In the genomic region with DNA sequence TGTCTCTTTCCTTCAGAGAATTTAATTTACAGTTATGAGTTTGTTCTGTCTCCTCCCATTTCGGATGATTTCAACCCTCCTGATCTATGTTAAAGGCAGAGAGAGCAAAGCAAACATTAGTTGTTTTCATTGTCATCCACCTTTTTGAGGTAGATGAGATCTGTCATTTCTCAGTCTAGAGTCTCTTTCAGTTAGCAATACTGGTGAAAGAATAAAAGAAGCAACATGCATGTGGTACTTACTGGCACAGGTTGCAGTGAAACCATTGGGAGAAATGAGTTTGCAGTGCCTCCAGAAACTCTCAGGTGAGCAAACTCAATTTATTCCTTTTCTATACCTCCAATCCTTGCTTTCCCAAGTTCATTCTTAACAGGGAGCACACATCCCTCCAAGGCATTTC, we compare ENCODE assay signal across 23 cellular contexts.
"Had no signal": no experiment of that assay in that cellular context is flagged by ENCODE, and none has a peak within 500 bp of the region (broad histone marks: within the 10 kb centered on the region; RNA-seq: fewer than 3 reads in every experiment).

No MANE protein-coding gene starts in this region.

- ATAC-seq: Right ventricle myocardium inferior had no signal

- H3K4me1 ChIP-seq: Peyer's patch had no signal

- H3K4me3 ChIP-seq: MG63, PC-9, Peyer's patch, SJCRH30 had no signal

- DNase-seq: IMR-90; Karpas-422; KG1; MG63; NCI-H1092; NCI-H1105 treated with DMSO at 0.1 percent for 48 hours; NCI-H1436; NCI-H187; NCI-H2029; NCI-H2081 treated with DMSO at 0.1 percent for 48 hours; NCI-H2227 treated with DMSO at 0.1 percent for 48 hours; NCI-H524; NCI-H526 treated with DMSO at 0.1 percent for 48 hours; NCI-H748 treated with DMSO at 0.1 percent for 48 hours; NK-92 treated with Interleukin-12 subunit alpha and Interleukin-12 subunit beta, amount 100 ng/mL, for 24 hours; OCI-M1; PC-9; Peyer's patch; SHP77 treated with DMSO at 0.1 percent for 48 hours; SJCRH30; T-helper 1 cell had no signal

- H3K9me3 ChIP-seq: MG63, Peyer's patch had no signal

- H3K36me3 ChIP-seq: MG63, Peyer's patch, SJCRH30 had no signal

- FAIRE-seq: HepG2 had no signal

- H3K27me3 ChIP-seq: MG63, Peyer's patch, SJCRH30 had no signal

- H3K27ac ChIP-seq: PC-9, Peyer's patch, SJCRH30 had no signal
